1 cellular context compared by ENCODE assay signal in the genomic region with DNA sequence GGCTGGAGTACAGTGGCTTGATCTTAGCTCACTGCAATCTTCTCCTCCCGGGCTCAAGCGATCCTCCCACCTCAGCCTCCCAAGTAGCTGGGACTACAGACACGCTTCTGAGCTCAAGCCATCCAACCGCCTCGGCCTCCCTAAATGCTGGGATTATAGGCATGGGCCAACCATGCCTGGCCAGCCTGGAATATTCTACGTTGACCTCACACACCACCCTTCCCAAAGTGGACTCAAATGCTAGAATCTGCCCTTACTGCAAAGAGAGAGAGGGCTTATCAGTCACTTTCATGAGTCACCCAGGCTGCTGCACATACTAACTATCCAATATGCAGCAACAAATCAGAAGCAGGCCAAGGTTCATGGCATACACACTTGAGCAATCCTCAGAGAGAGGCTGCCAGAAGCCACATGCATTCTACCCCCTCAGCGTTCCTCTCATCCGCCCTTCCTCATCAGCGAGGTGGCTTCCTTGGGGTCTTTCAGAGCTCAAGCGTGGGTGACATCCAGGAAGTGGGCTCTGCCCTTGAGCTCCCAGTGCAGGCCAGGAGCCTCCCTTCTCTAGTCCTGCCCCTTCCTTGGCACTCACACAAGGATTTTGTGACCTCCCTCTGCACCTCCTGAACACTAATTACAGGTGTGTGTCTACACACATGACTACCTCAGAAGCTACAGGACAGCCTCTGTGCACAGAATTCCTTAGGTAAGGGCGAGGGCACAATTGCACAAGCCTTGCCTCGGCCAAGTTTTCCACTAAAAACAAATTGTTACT.
TF ChIP-seq lines count a peak whose summit lies in the region.

No MANE protein-coding gene starts in this region.

TF ChIP-seq in HepG2, 621 proteins besides CTCF, POLR2A, EP300 and RAD21 (continued from another document and continues in another):
- TF ChIP-seq, protein P1, sequence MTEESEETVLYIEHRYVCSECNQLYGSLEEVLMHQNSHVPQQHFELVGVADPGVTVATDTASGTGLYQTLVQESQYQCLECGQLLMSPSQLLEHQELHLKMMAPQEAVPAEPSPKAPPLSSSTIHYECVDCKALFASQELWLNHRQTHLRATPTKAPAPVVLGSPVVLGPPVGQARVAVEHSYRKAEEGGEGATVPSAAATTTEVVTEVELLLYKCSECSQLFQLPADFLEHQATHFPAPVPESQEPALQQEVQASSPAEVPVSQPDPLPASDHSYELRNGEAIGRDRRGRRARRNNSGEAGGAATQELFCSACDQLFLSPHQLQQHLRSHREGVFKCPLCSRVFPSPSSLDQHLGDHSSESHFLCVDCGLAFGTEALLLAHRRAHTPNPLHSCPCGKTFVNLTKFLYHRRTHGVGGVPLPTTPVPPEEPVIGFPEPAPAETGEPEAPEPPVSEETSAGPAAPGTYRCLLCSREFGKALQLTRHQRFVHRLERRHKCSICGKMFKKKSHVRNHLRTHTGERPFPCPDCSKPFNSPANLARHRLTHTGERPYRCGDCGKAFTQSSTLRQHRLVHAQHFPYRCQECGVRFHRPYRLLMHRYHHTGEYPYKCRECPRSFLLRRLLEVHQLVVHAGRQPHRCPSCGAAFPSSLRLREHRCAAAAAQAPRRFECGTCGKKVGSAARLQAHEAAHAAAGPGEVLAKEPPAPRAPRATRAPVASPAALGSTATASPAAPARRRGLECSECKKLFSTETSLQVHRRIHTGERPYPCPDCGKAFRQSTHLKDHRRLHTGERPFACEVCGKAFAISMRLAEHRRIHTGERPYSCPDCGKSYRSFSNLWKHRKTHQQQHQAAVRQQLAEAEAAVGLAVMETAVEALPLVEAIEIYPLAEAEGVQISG (CRISPR knock-in tag; IDR thresholded peaks at IDR 0.05): peak; percentile 70
- TF ChIP-seq ZSCAN22 (CRISPR knock-in tag; IDR thresholded peaks at IDR 0.05): no peak
- peak; percentile 92; the same call in 1 of the 2 replicates for TF ChIP-seq MIER3 (CRISPR knock-in tag; IDR thresholded peaks at IDR 0.05; ENCODE audit: borderline replicate concordance)
- no peak for TF ChIP-seq HOXD1 (CRISPR knock-in tag; IDR thresholded peaks at IDR 0.05)
- 0 out of 2 replicates have a peak, but pooled peaks have one; percentile 27 for TF ChIP-seq ZNF629 (CRISPR knock-in tag; conservative IDR thresholded peaks at IDR 0.05)
- no peak for TF ChIP-seq ZNF776 (CRISPR knock-in tag; IDR thresholded peaks at IDR 0.05)
- no peak for TF ChIP-seq SIN3B (IDR thresholded peaks at IDR 0.05; ENCODE audit: low read length)
- no peak for TF ChIP-seq ZC3H13 (CRISPR knock-in tag; IDR thresholded peaks at IDR 0.05)
- TF ChIP-seq, protein P2, sequence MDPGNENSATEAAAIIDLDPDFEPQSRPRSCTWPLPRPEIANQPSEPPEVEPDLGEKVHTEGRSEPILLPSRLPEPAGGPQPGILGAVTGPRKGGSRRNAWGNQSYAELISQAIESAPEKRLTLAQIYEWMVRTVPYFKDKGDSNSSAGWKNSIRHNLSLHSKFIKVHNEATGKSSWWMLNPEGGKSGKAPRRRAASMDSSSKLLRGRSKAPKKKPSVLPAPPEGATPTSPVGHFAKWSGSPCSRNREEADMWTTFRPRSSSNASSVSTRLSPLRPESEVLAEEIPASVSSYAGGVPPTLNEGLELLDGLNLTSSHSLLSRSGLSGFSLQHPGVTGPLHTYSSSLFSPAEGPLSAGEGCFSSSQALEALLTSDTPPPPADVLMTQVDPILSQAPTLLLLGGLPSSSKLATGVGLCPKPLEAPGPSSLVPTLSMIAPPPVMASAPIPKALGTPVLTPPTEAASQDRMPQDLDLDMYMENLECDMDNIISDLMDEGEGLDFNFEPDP (CRISPR knock-in tag; conservative IDR thresholded peaks at IDR 0.05): no peak
- no peak for TF ChIP-seq XBP1 (CRISPR knock-in tag; IDR thresholded peaks at IDR 0.05)
- TF ChIP-seq, protein P3, sequence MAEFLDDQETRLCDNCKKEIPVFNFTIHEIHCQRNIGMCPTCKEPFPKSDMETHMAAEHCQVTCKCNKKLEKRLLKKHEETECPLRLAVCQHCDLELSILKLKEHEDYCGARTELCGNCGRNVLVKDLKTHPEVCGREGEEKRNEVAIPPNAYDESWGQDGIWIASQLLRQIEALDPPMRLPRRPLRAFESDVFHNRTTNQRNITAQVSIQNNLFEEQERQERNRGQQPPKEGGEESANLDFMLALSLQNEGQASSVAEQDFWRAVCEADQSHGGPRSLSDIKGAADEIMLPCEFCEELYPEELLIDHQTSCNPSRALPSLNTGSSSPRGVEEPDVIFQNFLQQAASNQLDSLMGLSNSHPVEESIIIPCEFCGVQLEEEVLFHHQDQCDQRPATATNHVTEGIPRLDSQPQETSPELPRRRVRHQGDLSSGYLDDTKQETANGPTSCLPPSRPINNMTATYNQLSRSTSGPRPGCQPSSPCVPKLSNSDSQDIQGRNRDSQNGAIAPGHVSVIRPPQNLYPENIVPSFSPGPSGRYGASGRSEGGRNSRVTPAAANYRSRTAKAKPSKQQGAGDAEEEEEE (CRISPR knock-in tag; IDR thresholded peaks at IDR 0.05; ENCODE audit: borderline replicate concordance): 0 out of 2 replicates have a peak, but pooled peaks have one; percentile 3
- TF ChIP-seq, protein P4, sequence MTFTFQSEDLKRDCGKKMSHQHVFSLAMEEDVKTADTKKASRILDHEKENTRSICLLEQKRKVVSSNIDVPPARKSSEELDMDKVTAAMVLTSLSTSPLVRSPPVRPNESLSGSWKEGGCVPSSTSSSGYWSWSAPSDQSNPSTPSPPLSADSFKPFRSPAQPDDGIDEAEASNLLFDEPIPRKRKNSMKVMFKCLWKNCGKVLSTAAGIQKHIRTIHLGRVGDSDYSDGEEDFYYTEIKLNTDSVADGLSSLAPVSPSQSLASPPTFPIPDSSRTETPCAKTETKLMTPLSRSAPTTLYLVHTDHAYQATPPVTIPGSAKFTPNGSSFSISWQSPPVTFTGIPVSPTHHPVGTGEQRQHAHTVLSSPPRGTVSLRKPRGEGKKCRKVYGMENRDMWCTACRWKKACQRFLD (CRISPR knock-in tag; IDR thresholded peaks at IDR 0.05; ENCODE audit: borderline replicate concordance): no peak
- TF ChIP-seq ELF3 (CRISPR knock-in tag; IDR thresholded peaks at IDR 0.05): peak; percentile 89
- TF ChIP-seq ZNF232 (CRISPR knock-in tag; IDR thresholded peaks at IDR 0.05; ENCODE audit: borderline replicate concordance): no peak
- TF ChIP-seq SP2 (CRISPR knock-in tag; IDR thresholded peaks at IDR 0.05): no peak
- TF ChIP-seq ZNF264 (CRISPR knock-in tag; IDR thresholded peaks at IDR 0.05): peak; percentile 71; the same call in 1 of the 2 replicates
- TF ChIP-seq, protein P5, sequence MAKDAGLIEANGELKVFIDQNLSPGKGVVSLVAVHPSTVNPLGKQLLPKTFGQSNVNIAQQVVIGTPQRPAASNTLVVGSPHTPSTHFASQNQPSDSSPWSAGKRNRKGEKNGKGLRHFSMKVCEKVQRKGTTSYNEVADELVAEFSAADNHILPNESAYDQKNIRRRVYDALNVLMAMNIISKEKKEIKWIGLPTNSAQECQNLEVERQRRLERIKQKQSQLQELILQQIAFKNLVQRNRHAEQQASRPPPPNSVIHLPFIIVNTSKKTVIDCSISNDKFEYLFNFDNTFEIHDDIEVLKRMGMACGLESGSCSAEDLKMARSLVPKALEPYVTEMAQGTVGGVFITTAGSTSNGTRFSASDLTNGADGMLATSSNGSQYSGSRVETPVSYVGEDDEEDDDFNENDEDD (CRISPR knock-in tag; IDR thresholded peaks at IDR 0.05; ENCODE audit: borderline replicate concordance): peak; percentile 47; the same call in 1 of the 2 replicates
- TF ChIP-seq ZNF775 (CRISPR knock-in tag; IDR thresholded peaks at IDR 0.05; ENCODE audit: borderline replicate concordance): no peak
- TF ChIP-seq, protein P6, sequence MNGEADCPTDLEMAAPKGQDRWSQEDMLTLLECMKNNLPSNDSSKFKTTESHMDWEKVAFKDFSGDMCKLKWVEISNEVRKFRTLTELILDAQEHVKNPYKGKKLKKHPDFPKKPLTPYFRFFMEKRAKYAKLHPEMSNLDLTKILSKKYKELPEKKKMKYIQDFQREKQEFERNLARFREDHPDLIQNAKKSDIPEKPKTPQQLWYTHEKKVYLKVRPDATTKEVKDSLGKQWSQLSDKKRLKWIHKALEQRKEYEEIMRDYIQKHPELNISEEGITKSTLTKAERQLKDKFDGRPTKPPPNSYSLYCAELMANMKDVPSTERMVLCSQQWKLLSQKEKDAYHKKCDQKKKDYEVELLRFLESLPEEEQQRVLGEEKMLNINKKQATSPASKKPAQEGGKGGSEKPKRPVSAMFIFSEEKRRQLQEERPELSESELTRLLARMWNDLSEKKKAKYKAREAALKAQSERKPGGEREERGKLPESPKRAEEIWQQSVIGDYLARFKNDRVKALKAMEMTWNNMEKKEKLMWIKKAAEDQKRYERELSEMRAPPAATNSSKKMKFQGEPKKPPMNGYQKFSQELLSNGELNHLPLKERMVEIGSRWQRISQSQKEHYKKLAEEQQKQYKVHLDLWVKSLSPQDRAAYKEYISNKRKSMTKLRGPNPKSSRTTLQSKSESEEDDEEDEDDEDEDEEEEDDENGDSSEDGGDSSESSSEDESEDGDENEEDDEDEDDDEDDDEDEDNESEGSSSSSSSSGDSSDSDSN (CRISPR knock-in tag; IDR thresholded peaks at IDR 0.05): peak; percentile 69
- no peak for TF ChIP-seq RBFOX2 (IDR thresholded peaks at IDR 0.05; ENCODE audit: low read depth, low read length)
- TF ChIP-seq MXI1 (IDR thresholded peaks at IDR 0.05; ENCODE audit: borderline replicate concordance, low read depth, low read length): peak; percentile 37; the same call in 1 of the 3 replicates
- TF ChIP-seq SYNCRIP (IDR thresholded peaks at IDR 0.05; ENCODE audit: insufficient read depth, low read depth, low read length): no peak
- TF ChIP-seq FOXO1 (CRISPR knock-in tag; IDR thresholded peaks at IDR 0.05): peak; percentile 90
- peak; percentile 47; the same call in 1 of the 2 replicates for TF ChIP-seq HHEX (CRISPR knock-in tag; IDR thresholded peaks at IDR 0.05)
- TF ChIP-seq, protein P7, sequence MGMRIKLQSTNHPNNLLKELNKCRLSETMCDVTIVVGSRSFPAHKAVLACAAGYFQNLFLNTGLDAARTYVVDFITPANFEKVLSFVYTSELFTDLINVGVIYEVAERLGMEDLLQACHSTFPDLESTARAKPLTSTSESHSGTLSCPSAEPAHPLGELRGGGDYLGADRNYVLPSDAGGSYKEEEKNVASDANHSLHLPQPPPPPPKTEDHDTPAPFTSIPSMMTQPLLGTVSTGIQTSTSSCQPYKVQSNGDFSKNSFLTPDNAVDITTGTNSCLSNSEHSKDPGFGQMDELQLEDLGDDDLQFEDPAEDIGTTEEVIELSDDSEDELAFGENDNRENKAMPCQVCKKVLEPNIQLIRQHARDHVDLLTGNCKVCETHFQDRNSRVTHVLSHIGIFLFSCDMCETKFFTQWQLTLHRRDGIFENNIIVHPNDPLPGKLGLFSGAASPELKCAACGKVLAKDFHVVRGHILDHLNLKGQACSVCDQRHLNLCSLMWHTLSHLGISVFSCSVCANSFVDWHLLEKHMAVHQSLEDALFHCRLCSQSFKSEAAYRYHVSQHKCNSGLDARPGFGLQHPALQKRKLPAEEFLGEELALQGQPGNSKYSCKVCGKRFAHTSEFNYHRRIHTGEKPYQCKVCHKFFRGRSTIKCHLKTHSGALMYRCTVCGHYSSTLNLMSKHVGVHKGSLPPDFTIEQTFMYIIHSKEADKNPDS (CRISPR knock-in tag; IDR thresholded peaks at IDR 0.05): no peak
- no peak for TF ChIP-seq POLR2G (IDR thresholded peaks at IDR 0.05; ENCODE audit: low read depth, low read length)
- TF ChIP-seq KLF15 (CRISPR knock-in tag; IDR thresholded peaks at IDR 0.05; ENCODE audit: borderline replicate concordance): no peak
- no peak for TF ChIP-seq NFE2L1 (CRISPR knock-in tag; IDR thresholded peaks at IDR 0.05; ENCODE audit: borderline replicate concordance)
- TF ChIP-seq, protein P8, sequence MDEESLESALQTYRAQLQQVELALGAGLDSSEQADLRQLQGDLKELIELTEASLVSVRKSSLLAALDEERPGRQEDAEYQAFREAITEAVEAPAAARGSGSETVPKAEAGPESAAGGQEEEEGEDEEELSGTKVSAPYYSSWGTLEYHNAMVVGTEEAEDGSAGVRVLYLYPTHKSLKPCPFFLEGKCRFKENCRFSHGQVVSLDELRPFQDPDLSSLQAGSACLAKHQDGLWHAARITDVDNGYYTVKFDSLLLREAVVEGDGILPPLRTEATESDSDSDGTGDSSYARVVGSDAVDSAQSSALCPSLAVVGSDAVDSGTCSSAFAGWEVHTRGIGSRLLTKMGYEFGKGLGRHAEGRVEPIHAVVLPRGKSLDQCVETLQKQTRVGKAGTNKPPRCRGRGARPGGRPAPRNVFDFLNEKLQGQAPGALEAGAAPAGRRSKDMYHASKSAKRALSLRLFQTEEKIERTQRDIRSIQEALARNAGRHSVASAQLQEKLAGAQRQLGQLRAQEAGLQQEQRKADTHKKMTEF (CRISPR knock-in tag; IDR thresholded peaks at IDR 0.05): peak; percentile 79
- peak; percentile 71; the same call in 1 of the 2 replicates for TF ChIP-seq ZMYM2 (CRISPR knock-in tag; IDR thresholded peaks at IDR 0.05)
- TF ChIP-seq ZNF670 (CRISPR knock-in tag; IDR thresholded peaks at IDR 0.05; ENCODE audit: borderline replicate concordance): no peak
- TF ChIP-seq NR2F2 (IDR thresholded peaks at IDR 0.05; ENCODE audit: borderline replicate concordance, low read depth): peak; percentile 8; the same call in 1 of the 2 replicates
- TF ChIP-seq RFXANK (CRISPR knock-in tag; IDR thresholded peaks at IDR 0.05): no peak; the same call in 1 of the 2 replicates
- TF ChIP-seq CREM (IDR thresholded peaks at IDR 0.05): peak; percentile 58; the same call in 1 of the 2 replicates
- no peak for TF ChIP-seq CREM (CRISPR knock-in tag; IDR thresholded peaks at IDR 0.05)
- no peak for TF ChIP-seq NFKB2 (CRISPR knock-in tag; IDR thresholded peaks at IDR 0.05; ENCODE audit: borderline replicate concordance)
- peak; percentile 26; the same call in 1 of the 2 replicates for TF ChIP-seq WIZ (CRISPR knock-in tag; IDR thresholded peaks at IDR 0.05)
- TF ChIP-seq SRSF9 (IDR thresholded peaks at IDR 0.05; ENCODE audit: borderline replicate concordance, insufficient read depth, low read depth, low read length, poor library complexity, severe bottlenecking): no peak
- no peak for TF ChIP-seq EED (CRISPR knock-in tag; IDR thresholded peaks at IDR 0.05)
- peak; percentile 72 for TF ChIP-seq POGZ (CRISPR knock-in tag; IDR thresholded peaks at IDR 0.05)
- no peak for TF ChIP-seq SP1 (IDR thresholded peaks at IDR 0.05)
- no peak for TF ChIP-seq SP1 (CRISPR knock-in tag; IDR thresholded peaks at IDR 0.05)
- TF ChIP-seq ZNF557 (CRISPR knock-in tag; IDR thresholded peaks at IDR 0.05): no peak
- TF ChIP-seq REXO4 (CRISPR knock-in tag; IDR thresholded peaks at IDR 0.05; ENCODE audit: borderline replicate concordance): no peak
- TF ChIP-seq DNMT1 (CRISPR knock-in tag; IDR thresholded peaks at IDR 0.05): no peak
- TF ChIP-seq ZNF83 (CRISPR knock-in tag; IDR thresholded peaks at IDR 0.05; ENCODE audit: borderline replicate concordance): no peak
- peak; percentile 64; the same call in 1 of the 2 replicates for TF ChIP-seq HIVEP1 (CRISPR knock-in tag; IDR thresholded peaks at IDR 0.05)
- no peak for TF ChIP-seq TCF7 (IDR thresholded peaks at IDR 0.05; ENCODE audit: low read depth)
- no peak for TF ChIP-seq MATR3 (CRISPR knock-in tag; IDR thresholded peaks at IDR 0.05)
- peak; percentile 61 for TF ChIP-seq KAT8 (CRISPR knock-in tag; IDR thresholded peaks at IDR 0.05)
- TF ChIP-seq SP4 (CRISPR knock-in tag; IDR thresholded peaks at IDR 0.05): no peak
- TF ChIP-seq KDM4B (CRISPR knock-in tag; IDR thresholded peaks at IDR 0.05): no peak
- no peak for TF ChIP-seq ZNF296 (CRISPR knock-in tag; conservative IDR thresholded peaks at IDR 0.05)
- no peak for TF ChIP-seq ISX (CRISPR knock-in tag; conservative IDR thresholded peaks at IDR 0.05)
- TF ChIP-seq REPIN1 (CRISPR knock-in tag; IDR thresholded peaks at IDR 0.05; ENCODE audit: borderline replicate concordance, low read depth): peak; percentile 89
